Comparison of ENCODE assay signal across 8 cellular contexts in the genomic region with DNA sequence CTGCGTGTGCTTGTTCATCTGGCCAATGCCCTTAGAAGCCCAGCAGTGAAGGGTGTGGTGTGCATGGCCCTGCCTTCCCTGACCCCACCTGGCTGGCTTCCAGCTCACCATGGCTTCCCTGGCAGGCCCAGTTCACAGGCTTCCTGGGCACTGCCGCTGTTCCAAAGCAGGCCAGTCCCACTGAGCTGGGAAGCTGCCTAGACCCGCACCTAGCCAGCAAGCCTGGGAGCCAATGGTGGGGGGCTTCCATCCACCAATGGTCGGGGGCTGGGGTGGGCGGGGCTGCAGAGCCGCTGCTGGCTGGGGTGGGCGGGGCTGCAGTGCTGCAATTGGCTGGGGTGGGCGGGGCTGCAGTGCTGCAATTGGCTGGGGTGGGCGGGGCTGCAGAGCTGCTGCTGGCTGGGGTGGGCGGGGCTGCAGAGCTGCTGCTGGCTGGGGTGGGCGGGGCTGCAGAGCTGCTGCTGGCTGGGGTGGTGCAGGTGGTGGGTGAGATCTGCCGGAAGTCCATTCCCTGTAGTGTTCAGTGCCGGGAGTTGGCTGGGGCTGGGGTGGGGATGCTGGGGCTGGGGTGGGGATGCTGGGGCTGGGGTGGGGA. TPM values are rescaled to one million over a fixed set of nuclear protein-coding genes. Genes with fewer than 3 reads are reported as not detected.
DNase-seq lines count a peak whose midpoint lies in the region; ATAC-seq and TF ChIP-seq lines count a peak whose summit lies in the region.

No MANE protein-coding gene starts in this region.

- H3K27ac ChIP-seq in A673 (ENCODE audit: low read depth, low read length, poor library complexity, severe bottlenecking) (no peak overlapping the region), psoas muscle (no peak overlapping the region)

- CTCF ChIA-PET in A673 (lab: Charles Lee), result interaction anchor here (0.6 kb wide), 2 partner anchors 37 to 47 kb away, joined by 3 to 4 read pairs; no protein-coding TSS in a partner anchor

- POLR2A ChIA-PET in A673 (lab: Charles Lee; ENCODE audit: low non-redundant PET), result no interaction called here

- H3K4me1 ChIP-seq in A673 (ENCODE audit: insufficient read depth, low read length, poor library complexity, severe bottlenecking) (peaks cover 11% of the 10 kb centered on the region), psoas muscle (no peaks in the 10 kb centered on the region)

- no peaks in the 10 kb centered on the region for H3K36me3 ChIP-seq in A673 (ENCODE audit: insufficient read depth, low read length, poor library complexity, severe bottlenecking)
- H3K36me3 ChIP-seq in psoas muscle (ENCODE audit: insufficient read depth in 1 of 2, low read depth in 1 of 2), result no peaks in the 10 kb centered on the region

- H3K9me3 ChIP-seq in A673 (ENCODE audit: low read depth, low read length, poor library complexity, severe bottlenecking) (no peaks in the 10 kb centered on the region), psoas muscle (no peaks in the 10 kb centered on the region)

- TF ChIP-seq CTCF in A673 (conservative IDR thresholded peaks at IDR 0.05; ENCODE audit: low read depth, low read length) (no peak), foreskin fibroblast (IDR thresholded peaks at IDR 0.05; ENCODE audit: low read depth, low read length) (no peak), psoas muscle (IDR thresholded peaks at IDR 0.05) (no peak)

- no TSS peak for BruUV-seq in A673 (replicated peaks; lab: Mats Ljungman, UMichigan)

- peak; percentile 57 for ATAC-seq in GM21515 (IDR thresholded peaks at IDR 0.05; ENCODE audit: unreplicated experiment)
- peak; percentile 41 to 84 (median 74) for ATAC-seq in psoas muscle

- H3K4me3 ChIP-seq in A673 (ENCODE audit: low read depth, low read length, poor library complexity, severe bottlenecking), result peak overlapping the region; percentile 26
- H3K4me3 ChIP-seq in foreskin fibroblast (ENCODE audit: low read depth in 1 of 2, low read length in 2 of 2), result no peak overlapping the region
- H3K4me3 ChIP-seq in psoas muscle, result no peak overlapping the region

- peaks cover 15% of the 10 kb centered on the region for H3K27me3 ChIP-seq in A673 (replicated peaks; ENCODE audit: insufficient read depth, low read depth, low read length, poor library complexity)
- peaks cover 0 to 73% (median 28%) of the 10 kb centered on the region in 3 donors for H3K27me3 ChIP-seq in psoas muscle (ENCODE audit: insufficient read depth in 3 of 3, low read length in 2 of 3)

- intact Hi-C loops in A673 (cut with micrococcal nuclease; ENCODE audit: unreplicated experiment), result no loop called here
- intact Hi-C loops in psoas muscle (cut with DNase I), result loop anchor here in 1 of 2 donors (10.0 kb wide), 1 partner anchor 71 kb away; a partner anchor contains a TSS

- peak; percentile 67 for DNase-seq in A673 (ENCODE audit: low spot score)
- peak; percentile 85 for DNase-seq in NCI-H69 (lab: John Stamatoyannopoulos, UW)
- peak; percentile 48 for DNase-seq in activated T-cell treated with anti-CD3 and anti-CD28 coated beads for 24 hours (ENCODE audit: low read depth)
- peak; percentile 46 to 78 for DNase-seq in foreskin fibroblast
- DNase-seq in psoas muscle, result peak; percentile 58 to 71
- DNase-seq in HPDE6-E6E7 (ENCODE audit: extremely low spot score), result no peak
- no peak for DNase-seq in NCI-H524 (lab: John Stamatoyannopoulos, UW)

- 2 to 4% (median 3%) methylated on average over 6 to 13 of the region's 13 CpGs for WGBS in psoas muscle, 3 donors

RNA-seq across cellular contexts. Expression of a gene that starts 12.4 kb away (rescaled TPM):
- total RNA-seq in A673 (2021), result 0.57 TPM in 1 of 2 replicates, not detected in the other
- total RNA-seq in psoas muscle, result not detected
- under 1 TPM in 1 of 3 donors, not detected in 2; 0.05 TPM for polyA plus RNA-seq in psoas muscle

RNA-seq across cellular contexts. Expression of a gene that starts 15.6 kb away (rescaled TPM):
- total RNA-seq in A673 (2021) (51.8 and 61.4 TPM in 2 replicates), psoas muscle (10 to 100 TPM; 47.6 to 64.2 (median 54.0) TPM)
- 10 to 100 TPM; 43.2 to 51.3 (median 44.7) TPM for polyA plus RNA-seq in psoas muscle

RNA-seq across cellular contexts. Expression of a gene that starts 15.6 kb away (rescaled TPM):
- total RNA-seq in A673 (2021) (72.7 and 75.1 TPM in 2 replicates), psoas muscle (10 to 100 TPM; 31.0 to 53.2 (median 41.1) TPM)
- polyA plus RNA-seq in psoas muscle, result 10 to 100 TPM; 20.3 to 33.8 (median 25.1) TPM

RNA-seq across cellular contexts. Expression of a gene that starts 22.9 kb away (rescaled TPM):
- total RNA-seq in A673 (2021), result not detected in 2 replicates
- not detected for total RNA-seq in psoas muscle
- polyA plus RNA-seq in psoas muscle, result under 1 TPM in 2 of 3 donors, not detected in 1; 0.14 to 0.64 TPM

RNA-seq across cellular contexts. Expression of a gene that starts 33.5 kb away (rescaled TPM):
- total RNA-seq in A673 (2021), result 16.0 and 22.3 TPM in 2 replicates
- 1 to 10 TPM; 3.0 to 6.7 (median 4.5) TPM for total RNA-seq in psoas muscle
- polyA plus RNA-seq in psoas muscle, result 1 to 10 TPM; 5.4 to 9.1 (median 8.6) TPM

Comparison
In these comparisons a context has a peak if more than half of its experiments do, and no peak if none do; other contexts are left out.
1. DNase-seq: peak in A673 (single experiment), NCI-H69 (single experiment), activated T-cell treated with anti-CD3 and anti-CD28 coated beads for 24 hours (single experiment), foreskin fibroblast (2 of 2) and psoas muscle (2 of 2); none in HPDE6-E6E7 (single experiment) and NCI-H524 (0 of 2).